Comparison of ENCODE assay signal across 8 cellular contexts in the genomic region with DNA sequence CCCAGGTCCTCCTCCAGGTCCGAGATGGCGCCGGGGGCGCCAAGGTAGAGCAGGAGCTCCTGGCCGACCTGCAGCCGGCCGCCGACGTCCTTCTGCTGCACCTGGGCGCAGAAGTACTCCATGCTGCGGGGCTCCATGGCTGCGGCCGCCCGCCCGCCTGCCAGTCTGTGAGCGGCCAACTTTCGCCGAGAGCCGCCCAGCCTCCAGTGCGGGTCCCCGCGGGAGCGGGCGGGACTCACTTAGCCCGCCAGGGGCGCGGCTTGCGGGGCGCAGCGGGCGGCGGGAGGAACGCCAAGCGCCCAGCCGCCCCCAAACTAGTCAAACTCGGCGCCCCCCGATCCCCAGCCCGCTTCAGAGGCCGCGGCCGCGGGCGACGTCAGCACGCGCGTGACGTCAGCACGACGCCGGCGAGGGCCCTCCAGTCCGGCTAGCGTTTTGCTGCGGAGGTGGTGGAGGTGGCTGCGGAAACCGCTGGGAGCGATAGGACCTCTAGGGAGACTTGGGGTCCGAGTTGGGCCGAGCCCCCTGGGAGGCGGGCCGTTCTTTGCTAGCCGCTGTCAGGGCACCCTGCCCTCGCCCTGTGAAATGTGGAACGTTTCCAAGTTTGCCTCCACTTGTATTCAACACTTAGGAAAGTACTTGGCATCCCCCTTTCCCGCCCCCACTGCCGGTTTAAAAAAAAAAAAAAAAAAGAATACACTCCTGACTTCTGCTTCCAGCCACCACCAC. TPM values are rescaled to one million over a fixed set of nuclear protein-coding genes. Genes with fewer than 3 reads are reported as not detected.
A peak's percentile ranks its signal among the peaks of the same experiment; 100 is the strongest.
DNase-seq lines count a peak whose midpoint lies in the region; ATAC-seq and TF ChIP-seq lines count a peak whose summit lies in the region.

A gene (minus strand): TSS at position 389 of the 729 bp plus-strand sequence. CDS start 252 bp downstream, at position 137.

- CTCF ChIA-PET in RWPE1 (lab: Yijun Ruan, JAX), result interaction anchor here (0.7 kb wide), 1 partner anchor 20 kb away, joined by 4 read pairs; no protein-coding TSS in a partner anchor

- H3K79me2 ChIP-seq in DOHH2 (ENCODE audit: control insufficient read depth, low read length), result peaks cover 53% of the 10 kb centered on the region
- peaks cover 44% of the 10 kb centered on the region for H3K79me2 ChIP-seq in GM23248 (ENCODE audit: insufficient read depth)
- H3K79me2 ChIP-seq in Karpas-422 (ENCODE audit: low read length), result peaks cover 50% of the 10 kb centered on the region

- H4K20me1 ChIP-seq in DOHH2 (ENCODE audit: control insufficient read depth, insufficient read depth, low read depth, low read length) (peaks cover 10% of the 10 kb centered on the region), GM23248 (ENCODE audit: insufficient read depth) (no peaks in the 10 kb centered on the region), Karpas-422 (ENCODE audit: insufficient read depth, low read depth, low read length) (no peaks in the 10 kb centered on the region; the same call in 1 of the 2 replicates)

- H3K9ac ChIP-seq in GM23248 (peak within 1 kb of the TSS; percentile 92), Karpas-422 (ENCODE audit: low read length) (peak within 1 kb of the TSS; percentile 86)

- peak within 1 kb of the TSS; percentile 90 for H3K4me3 ChIP-seq in DOHH2 (ENCODE audit: low read length)
- H3K4me3 ChIP-seq in GM23248, result peak within 1 kb of the TSS; percentile 86
- peak within 1 kb of the TSS; percentile 90 for H3K4me3 ChIP-seq in Karpas-422 (ENCODE audit: low read length)
- peak within 1 kb of the TSS; percentile 81 for H3K4me3 ChIP-seq in fibroblast of pulmonary artery (replicated peaks; ENCODE audit: low read depth, low read length)

- H3K4me3 Mint-ChIP-seq in activated T-helper 17 cell treated with anti-CD3 and anti-CD28 coated beads, Interleukin-2, amount 50 U/mL, for 72 hours, result no peak within 1 kb of the TSS
- peak within 1 kb of the TSS in 2 of 3 experiments; percentile 88 to 92 for H3K4me3 Mint-ChIP-seq in nephron

- H3K4me1 ChIP-seq in DOHH2 (ENCODE audit: control insufficient read depth, low read length) (peaks cover 35% of the 10 kb centered on the region), GM23248 (ENCODE audit: insufficient read depth) (peaks cover 19% of the 10 kb centered on the region), Karpas-422 (ENCODE audit: low read length) (peaks cover 26% of the 10 kb centered on the region)

- H3K4me2 ChIP-seq in DOHH2 (ENCODE audit: low read length) (peak within 1 kb of the TSS; percentile 89), GM23248 (ENCODE audit: unreplicated experiment) (peak within 1 kb of the TSS; percentile 93), Karpas-422 (ENCODE audit: low read depth, low read length, poor library complexity, severe bottlenecking) (peak within 1 kb of the TSS; percentile 99)

- ATAC-seq in activated T-helper 17 cell treated with anti-CD3 and anti-CD28 coated beads, Interleukin-2, amount 50 U/mL, for 72 hours (replicated peaks), result peak; percentile 95
- peak; percentile 96 for ATAC-seq in stimulated activated naive CD8-positive, alpha-beta T cell treated with anti-CD3 and anti-CD28 coated beads, Interleukin-15, Interleukin-2, amounts not matched to agents 100 U/mL and 50 U/mL, for 24 hours

- H3K27me3 ChIP-seq in DOHH2 (ENCODE audit: control insufficient read depth, low read length) (no peaks in the 10 kb centered on the region), GM23248 (replicated peaks; ENCODE audit: insufficient read depth) (no peaks in the 10 kb centered on the region), Karpas-422 (ENCODE audit: low read length) (no peaks in the 10 kb centered on the region)

- POLR2A ChIA-PET in RWPE1 (lab: Yijun Ruan, JAX; ENCODE audit: low non-redundant PET), result no interaction called here

- peaks cover 22% of the 10 kb centered on the region for H3K36me3 ChIP-seq in DOHH2 (ENCODE audit: control insufficient read depth, low read length)
- H3K36me3 ChIP-seq in GM23248 (ENCODE audit: low read depth), result no peaks in the 10 kb centered on the region
- H3K36me3 ChIP-seq in Karpas-422 (ENCODE audit: insufficient read depth, low read length), result peaks cover 20% of the 10 kb centered on the region

- H3K27ac ChIP-seq in DOHH2 (ENCODE audit: low read depth, low read length) (peak within 1 kb of the TSS; percentile 62), GM23248 (peak within 1 kb of the TSS; percentile 89), Karpas-422 (ENCODE audit: low read length) (peak within 1 kb of the TSS; percentile 59), RWPE1 (peak within 1 kb of the TSS; percentile 89)

- no peaks in the 10 kb centered on the region for H3K27me3 Mint-ChIP-seq in activated T-helper 17 cell treated with anti-CD3 and anti-CD28 coated beads, Interleukin-2, amount 50 U/mL, for 72 hours
- H3K27me3 Mint-ChIP-seq in nephron (ENCODE audit: low read depth), result no peaks in the 10 kb centered on the region

- H2AFZ ChIP-seq in GM23248 (peak within 1 kb of the TSS; percentile 89), Karpas-422 (ENCODE audit: low read length) (peak within 1 kb of the TSS; percentile 71)

- H3K9me2 ChIP-seq in DOHH2 (replicated peaks; ENCODE audit: control insufficient read depth, low read length) (no peaks in the 10 kb centered on the region), GM23248 (ENCODE audit: insufficient read depth) (no peaks in the 10 kb centered on the region), Karpas-422 (replicated peaks; ENCODE audit: insufficient read depth, low read length) (no peaks in the 10 kb centered on the region)

- H3K9me3 ChIP-seq in DOHH2 (ENCODE audit: control insufficient read depth, insufficient read depth, low read length), result no peaks in the 10 kb centered on the region
- H3K9me3 ChIP-seq in GM23248 (ENCODE audit: low read depth), result no peaks in the 10 kb centered on the region
- H3K9me3 ChIP-seq in Karpas-422 (ENCODE audit: low read length), result no peaks in the 10 kb centered on the region

- no peaks in the 10 kb centered on the region for H3K9me3 Mint-ChIP-seq in activated T-helper 17 cell treated with anti-CD3 and anti-CD28 coated beads, Interleukin-2, amount 50 U/mL, for 72 hours
- H3K9me3 Mint-ChIP-seq in nephron, result no peaks in the 10 kb centered on the region

- DNase-seq in GM23248, result peak; percentile 95
- DNase-seq in Karpas-422, result peak; percentile 96
- DNase-seq in RWPE1 (ENCODE audit: low spot score), result peak; percentile 75
- DNase-seq in fibroblast of pulmonary artery (ENCODE audit: low read depth), result peak; percentile 90
- DNase-seq in stimulated activated naive CD8-positive, alpha-beta T cell treated with anti-CD3 and anti-CD28 coated beads, Interleukin-15, Interleukin-2, amounts not matched to agents 100 U/mL and 50 U/mL, for 24 hours, result peak; percentile 88

- H3K27ac Mint-ChIP-seq in activated T-helper 17 cell treated with anti-CD3 and anti-CD28 coated beads, Interleukin-2, amount 50 U/mL, for 72 hours, result peak within 1 kb of the TSS; percentile 94
- H3K27ac Mint-ChIP-seq in nephron, result peak within 1 kb of the TSS; percentile 82 to 97 (median 96)

- in situ Hi-C loops in GM23248 (cut with MboI), result loop anchor here (10.0 kb wide), 1 partner anchor 83 kb away; no protein-coding TSS in a partner anchor

- TF ChIP-seq CTCF in DOHH2 (IDR thresholded peaks at IDR 0.05; ENCODE audit: low read depth, low read length, poor library complexity, severe bottlenecking) (peak; percentile 0), RWPE1 (conservative IDR thresholded peaks at IDR 0.05; ENCODE audit: low read depth) (no peak), fibroblast of pulmonary artery (IDR thresholded peaks at IDR 0.05; ENCODE audit: low read length, missing control alignments) (no peak), nephron (IDR thresholded peaks at IDR 0.05; ENCODE audit: unreplicated experiment in 3 of 3) (no peak)

- H3F3A ChIP-seq in DOHH2 (ENCODE audit: control insufficient read depth, insufficient read depth) (no peaks in the 10 kb centered on the region), GM23248 (ENCODE audit: insufficient read depth) (peaks cover 11% of the 10 kb centered on the region)

- H3K36me3 Mint-ChIP-seq in activated T-helper 17 cell treated with anti-CD3 and anti-CD28 coated beads, Interleukin-2, amount 50 U/mL, for 72 hours (ENCODE audit: low read depth), result no peaks in the 10 kb centered on the region
- peaks cover 3% of the 10 kb centered on the region for H3K36me3 Mint-ChIP-seq in nephron (ENCODE audit: low read depth)

- peaks cover 7% of the 10 kb centered on the region for H3K4me1 Mint-ChIP-seq in activated T-helper 17 cell treated with anti-CD3 and anti-CD28 coated beads, Interleukin-2, amount 50 U/mL, for 72 hours
- peaks cover 6% of the 10 kb centered on the region for H3K4me1 Mint-ChIP-seq in nephron

- WGBS in GM23248 (ENCODE audit: low coverage in 1 of 2, low lambda C conversion rate in 2 of 2, missing lambda C conversion rate in 2 of 2), 2 experiments, result 1 to 2% methylated on average over 57 to 67 of the region's 68 CpGs

RNA-seq across cellular contexts. Expression of the gene that starts here (rescaled TPM):
- 30.4 and 45.9 TPM in 2 replicates for total RNA-seq in GM23248 (2014; rRNA removed; shearing (Covaris generic))
- 12.3 and 13.0 TPM in 2 replicates for polyA plus RNA-seq in GM23248 (2016; fragmentation: Nextera tagmentation; extraction: Ambion mirVana)
- total RNA-seq in Karpas-422 (2014; rRNA removed; shearing (Covaris generic); ENCODE audit: low replicate concordance), result 115 and 157 TPM in 2 replicates
- 10 to 100 TPM; 41.0 to 48.7 TPM for total RNA-seq in activated T-helper 17 cell treated with anti-CD3 and anti-CD28 coated beads, Interleukin-2, amount 50 U/mL, for 72 hours

Comparison
In these comparisons a context has a peak if more than half of its experiments do, and no peak if none do; other contexts are left out.
1. Peak in every context shown above with its lines: DNase-seq, ATAC-seq, H3K4me3 ChIP-seq and H3K27ac ChIP-seq.